In the genomic region with DNA sequence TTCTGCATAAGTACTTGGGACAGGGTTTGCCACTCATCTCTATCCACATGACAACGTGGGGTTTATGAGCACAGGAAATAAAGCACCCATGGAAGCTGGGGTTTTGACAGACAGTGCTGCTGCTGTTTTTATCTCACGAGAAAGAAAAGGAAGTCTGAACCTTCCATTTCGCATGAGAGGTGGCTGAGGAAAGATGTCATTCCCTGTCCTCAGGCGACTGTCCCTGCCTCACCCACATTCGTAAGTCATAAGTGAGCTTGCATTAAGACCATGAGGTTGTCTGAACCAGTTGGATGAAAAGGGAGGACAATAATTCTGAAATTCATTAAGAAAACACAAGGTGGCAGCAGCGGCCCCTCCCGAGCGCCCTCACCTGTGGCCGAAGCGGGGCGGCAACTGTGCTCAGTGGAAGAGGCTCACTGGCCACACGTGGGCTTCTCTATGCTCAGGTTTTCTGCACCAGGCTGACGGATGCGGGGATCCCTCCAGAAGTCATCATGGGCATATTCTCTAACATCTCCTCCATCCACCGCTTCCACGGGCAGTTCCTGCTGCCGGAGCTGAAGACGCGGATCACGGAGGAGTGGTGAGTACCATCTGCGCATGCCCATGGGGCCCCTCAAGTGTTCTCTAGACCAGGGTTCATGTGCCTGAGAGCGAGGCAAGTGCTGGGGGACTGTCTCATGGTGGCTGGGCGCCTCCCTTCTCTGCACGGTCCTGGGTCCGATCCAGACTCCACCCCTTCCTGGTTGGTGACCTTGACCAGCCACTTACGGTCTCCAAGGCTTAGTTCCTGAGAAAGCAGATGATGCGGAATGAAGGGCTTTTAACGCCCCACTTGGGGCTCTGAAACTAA, we compare ENCODE assay signal across 1 cellular context.
TF ChIP-seq lines count a peak whose summit lies in the region.

No MANE protein-coding gene starts in this region.

TF ChIP-seq in A549, 52 proteins besides CTCF, POLR2A, EP300 and RAD21 (continued from another document):
- TF ChIP-seq, protein P1, sequence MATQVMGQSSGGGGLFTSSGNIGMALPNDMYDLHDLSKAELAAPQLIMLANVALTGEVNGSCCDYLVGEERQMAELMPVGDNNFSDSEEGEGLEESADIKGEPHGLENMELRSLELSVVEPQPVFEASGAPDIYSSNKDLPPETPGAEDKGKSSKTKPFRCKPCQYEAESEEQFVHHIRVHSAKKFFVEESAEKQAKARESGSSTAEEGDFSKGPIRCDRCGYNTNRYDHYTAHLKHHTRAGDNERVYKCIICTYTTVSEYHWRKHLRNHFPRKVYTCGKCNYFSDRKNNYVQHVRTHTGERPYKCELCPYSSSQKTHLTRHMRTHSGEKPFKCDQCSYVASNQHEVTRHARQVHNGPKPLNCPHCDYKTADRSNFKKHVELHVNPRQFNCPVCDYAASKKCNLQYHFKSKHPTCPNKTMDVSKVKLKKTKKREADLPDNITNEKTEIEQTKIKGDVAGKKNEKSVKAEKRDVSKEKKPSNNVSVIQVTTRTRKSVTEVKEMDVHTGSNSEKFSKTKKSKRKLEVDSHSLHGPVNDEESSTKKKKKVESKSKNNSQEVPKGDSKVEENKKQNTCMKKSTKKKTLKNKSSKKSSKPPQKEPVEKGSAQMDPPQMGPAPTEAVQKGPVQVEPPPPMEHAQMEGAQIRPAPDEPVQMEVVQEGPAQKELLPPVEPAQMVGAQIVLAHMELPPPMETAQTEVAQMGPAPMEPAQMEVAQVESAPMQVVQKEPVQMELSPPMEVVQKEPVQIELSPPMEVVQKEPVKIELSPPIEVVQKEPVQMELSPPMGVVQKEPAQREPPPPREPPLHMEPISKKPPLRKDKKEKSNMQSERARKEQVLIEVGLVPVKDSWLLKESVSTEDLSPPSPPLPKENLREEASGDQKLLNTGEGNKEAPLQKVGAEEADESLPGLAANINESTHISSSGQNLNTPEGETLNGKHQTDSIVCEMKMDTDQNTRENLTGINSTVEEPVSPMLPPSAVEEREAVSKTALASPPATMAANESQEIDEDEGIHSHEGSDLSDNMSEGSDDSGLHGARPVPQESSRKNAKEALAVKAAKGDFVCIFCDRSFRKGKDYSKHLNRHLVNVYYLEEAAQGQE (IDR thresholded peaks at IDR 0.05): no peak
- TF ChIP-seq CBX2 (IDR thresholded peaks at IDR 0.05; ENCODE audit: borderline replicate concordance, low read depth) (no peak), KDM5A (IDR thresholded peaks at IDR 0.05) (no peak)
